In genomic region chr2:239000089-239000488, GRCh38 we compare ENCODE assay signal across 16 cellular contexts.
A peak's percentile ranks its signal among the peaks of the same experiment; 100 is the strongest.
DNase-seq lines count a peak whose midpoint lies in the region; ATAC-seq, FAIRE-seq and TF ChIP-seq lines count a peak whose summit lies in the region.
"Had no signal": no experiment of that assay in that cellular context is flagged by ENCODE, and none has a peak within 500 bp of the region (broad histone marks: within the 10 kb centered on the region; RNA-seq: fewer than 3 reads in every experiment).

No MANE protein-coding gene starts in this region.

- H3K27me3 ChIP-seq in SK-N-SH (ENCODE audit: insufficient read depth) (no peaks in the 10 kb centered on the region), HepG2 (ENCODE audit: control insufficient read depth in 1 of 2, insufficient read depth in 2 of 2, low read length in 2 of 2) (peaks cover 14 to 56% of the 10 kb centered on the region in 2 experiments), right lobe of liver (no peaks in the 10 kb centered on the region), sigmoid colon (no peaks in the 10 kb centered on the region)
- H3K27me3 ChIP-seq: BLaER1 had no signal

- CTCF ChIA-PET in SK-N-SH (lab: Yijun Ruan, JAX) = no interaction called here
- CTCF ChIA-PET in HepG2 (lab: Yijun Ruan, JAX; ENCODE audit: low intra/inter-chr PET ratio, low total read pairs) = no interaction called here

- H3K36me3 ChIP-seq in SK-N-SH (replicated peaks in 1 of 2; ENCODE audit: control insufficient read depth in 1 of 2, insufficient read depth in 2 of 2, low read length in 1 of 2) (no peaks in the 10 kb centered on the region), HepG2 (replicated peaks in 1 of 2; ENCODE audit: control insufficient read depth in 1 of 2, insufficient read depth in 2 of 2, low read length in 2 of 2) (no peaks in the 10 kb centered on the region), right lobe of liver (no peaks in the 10 kb centered on the region), sigmoid colon (no peaks in the 10 kb centered on the region)
- H3K36me3 ChIP-seq: BLaER1, HAP-1 had no signal

- no peaks in the 10 kb centered on the region for H3F3A ChIP-seq in SK-N-SH (replicated peaks; ENCODE audit: insufficient read depth)

- ATAC-seq in SK-N-SH treated with all-trans-retinoic acid at 6 μM for 48 hours (no peak), HepG2 (no peak), right lobe of liver (no peak), GM19397 (IDR thresholded peaks at IDR 0.05; ENCODE audit: unreplicated experiment) (no peak)
- ATAC-seq: GM12878 had no signal

- H4K20me1 ChIP-seq in SK-N-SH (ENCODE audit: insufficient read depth) = no peaks in the 10 kb centered on the region
- H4K20me1 ChIP-seq in HepG2 (ENCODE audit: insufficient read depth, low read length) = no peaks in the 10 kb centered on the region; the same call in 1 of the 2 replicates
- H4K20me1 ChIP-seq: BLaER1 had no signal

- intact Hi-C loops in HepG2 (cut with micrococcal nuclease; ENCODE audit: unreplicated experiment) (no loop called here), right lobe of liver (cut with DNase I) (no loop called here), sigmoid colon (cut with DNase I) (no loop called here)

- POLR2A ChIA-PET in SK-N-SH (lab: Yijun Ruan, JAX) (no interaction called here), HepG2 (lab: Yijun Ruan, JAX) (no interaction called here)

- H3K9me3 ChIP-seq in SK-N-SH (no peaks in the 10 kb centered on the region), HepG2 (ENCODE audit: low read length) (no peaks in the 10 kb centered on the region), right lobe of liver (peaks cover 0 to 3% (median 0%) of the 10 kb centered on the region in 4 donors), sigmoid colon (no peaks in the 10 kb centered on the region)
- H3K9me3 ChIP-seq: HAP-1 had no signal

- no peaks in the 10 kb centered on the region for H3K9me2 ChIP-seq in SK-N-SH

- H3K79me2 ChIP-seq in SK-N-SH (ENCODE audit: insufficient read depth) = no peaks in the 10 kb centered on the region
- no peaks in the 10 kb centered on the region for H3K79me2 ChIP-seq in HepG2 (ENCODE audit: insufficient read depth, low read length)

- H3K4me1 ChIP-seq in SK-N-SH (ENCODE audit: control insufficient read depth in 1 of 2, insufficient read depth in 2 of 2, low read depth in 1 of 2, low read length in 1 of 2) (peaks cover 0 to 13% of the 10 kb centered on the region in 2 experiments; a peak in 1 of 4 replicates), HepG2 (ENCODE audit: insufficient read depth, low read length) (peaks cover 15% of the 10 kb centered on the region), right lobe of liver (no peaks in the 10 kb centered on the region), sigmoid colon (peaks cover 0 to 30% (median 18%) of the 10 kb centered on the region in 4 donors)
- H3K4me1 ChIP-seq: BLaER1, HAP-1 had no signal

- 65% methylated on average over 6 of the region's 6 CpGs for WGBS in SK-N-SH (ENCODE audit: low lambda C conversion rate)
- 93% methylated on average over 6 of the region's 6 CpGs for WGBS in HepG2 (ENCODE audit: low lambda C conversion rate)
- WGBS in right lobe of liver (ENCODE audit: insufficient coverage, low coverage, low lambda C conversion rate, missing lambda C conversion rate) = no CpG with 5 or more reads among the region's 6 CpGs
- 95 to 97% methylated on average over 6 of the region's 6 CpGs for WGBS in sigmoid colon, 2 donors

- TF ChIP-seq CTCF in SK-N-SH (IDR thresholded peaks at IDR 0.05) (no peak), HepG2 (CRISPR knock-in tag; IDR thresholded peaks at IDR 0.05) (no peak), right lobe of liver (IDR thresholded peaks at IDR 0.05) (no peak), sigmoid colon (IDR thresholded peaks at IDR 0.05) (no peak)

- in situ Hi-C loops in HepG2 (cut with HindIII; ENCODE audit: extremely low pct_ligation_motif_present, low pct_unique_long_range_greater_than_20kb) = no loop called here

- H2AFZ ChIP-seq in SK-N-SH (ENCODE audit: low read depth) (no peak overlapping the region), HepG2 (ENCODE audit: low read length) (no peak overlapping the region)
- H2AFZ ChIP-seq: GM23248 had no signal

- FAIRE-seq in HepG2 (lab: Jason Lieb, UNC) = no peak
- FAIRE-seq: GM12878, GM19239 had no signal

- H3K9ac ChIP-seq in SK-N-SH (no peak overlapping the region), HepG2 (ENCODE audit: insufficient read depth, low read depth, low read length) (no peak overlapping the region)
- H3K9ac ChIP-seq: BLaER1, GM23248 had no signal

- TF ChIP-seq EP300 in SK-N-SH (IDR thresholded peaks at IDR 0.05; ENCODE audit: borderline replicate concordance in 1 of 2, low read depth in 1 of 2, low read length in 1 of 2) (no peak), HepG2 (IDR thresholded peaks at IDR 0.05; ENCODE audit: low read depth in 2 of 2, low read length in 2 of 2) (no peak), HepG2 (CRISPR knock-in tag; IDR thresholded peaks at IDR 0.05; ENCODE audit: borderline replicate concordance) (no peak), sigmoid colon (IDR thresholded peaks at IDR 0.05) (no peak)

- TF ChIP-seq POLR2A in HepG2 (IDR thresholded peaks at IDR 0.05; ENCODE audit: insufficient read depth in 1 of 2, low read depth in 2 of 2, low read length in 2 of 2) (no peak), right lobe of liver (IDR thresholded peaks at IDR 0.05) (no peak), sigmoid colon (IDR thresholded peaks at IDR 0.05) (no peak)

- H3K4me3 ChIP-seq in SK-N-SH (ENCODE audit: low read depth in 2 of 2, low read length in 1 of 2) = no peak overlapping the region
- H3K4me3 ChIP-seq in HepG2 (replicated peaks in 1 of 3; ENCODE audit: insufficient read depth in 1 of 3, low read depth in 2 of 3, low read length in 3 of 3) = no peak overlapping the region
- H3K4me3 ChIP-seq in right lobe of liver = no peak overlapping the region
- no peak overlapping the region for H3K4me3 ChIP-seq in sigmoid colon
- H3K4me3 ChIP-seq: BLaER1, GM12878, GM23248, HAP-1 had no signal

- H3K4me2 ChIP-seq in SK-N-SH (no peak overlapping the region), HepG2 (ENCODE audit: low read depth, low read length) (no peak overlapping the region)
- H3K4me2 ChIP-seq: BLaER1 had no signal

- DNase-seq in SK-N-SH (peak; percentile 4), HepG2 (ENCODE audit: low spot score) (no peak), right lobe of liver (no peak), sigmoid colon (peak; percentile 48), NCI-H1048 (lab: John Stamatoyannopoulos, UW) (no peak)
- DNase-seq: 8988T; CD4-positive, alpha-beta memory T cell; DMS153; DND-41; GM23248 had no signal

- H3K27ac ChIP-seq in SK-N-SH (ENCODE audit: low read depth in 2 of 2, low read length in 1 of 2) (no peak overlapping the region), HepG2 (ENCODE audit: extremely low read length, insufficient read depth, low read length) (no peak overlapping the region), right lobe of liver (no peak overlapping the region), sigmoid colon (peak overlapping the region in 1 of 4 donors; percentile 30)
- H3K27ac ChIP-seq: BLaER1, GM23248 had no signal

- BruUV-seq in HepG2 (replicated peaks; lab: Mats Ljungman, UMichigan) = no TSS peak

- TF ChIP-seq RAD21 in SK-N-SH (IDR thresholded peaks at IDR 0.05; ENCODE audit: low read length) (no peak), HepG2 (CRISPR knock-in tag; IDR thresholded peaks at IDR 0.05) (no peak)

TF ChIP-seq in SK-N-SH, 30 proteins besides CTCF, POLR2A, EP300 and RAD21 (continues in another document):
- no peak for TF ChIP-seq MEF2A (IDR thresholded peaks at IDR 0.05; ENCODE audit: borderline replicate concordance, low read depth)
- no peak for TF ChIP-seq GATA2 (CRISPR knock-in tag; IDR thresholded peaks at IDR 0.05)
- TF ChIP-seq FOXM1 (IDR thresholded peaks at IDR 0.05; ENCODE audit: low read depth) = no peak
- no peak for TF ChIP-seq ELF1 (IDR thresholded peaks at IDR 0.05)
- no peak for TF ChIP-seq PBX3 (IDR thresholded peaks at IDR 0.05)

TF ChIP-seq in SK-N-SH treated with all-trans-retinoic acid at 6 μM for 48 hours, 23 proteins besides CTCF, POLR2A, EP300 and RAD21 (continues in another document):
- TF ChIP-seq SNAI2 (CRISPR knock-in tag; IDR thresholded peaks at IDR 0.05) (no peak), ISL1 (CRISPR knock-in tag; IDR thresholded peaks at IDR 0.05) (no peak), ZC3H10 (CRISPR knock-in tag; IDR thresholded peaks at IDR 0.05) (no peak), PATZ1 (CRISPR knock-in tag; IDR thresholded peaks at IDR 0.05; ENCODE audit: borderline replicate concordance) (no peak), CSDC2 (CRISPR knock-in tag; IDR thresholded peaks at IDR 0.05) (no peak)

TF ChIP-seq in HepG2, 621 proteins besides CTCF, POLR2A, EP300 and RAD21 (continues in another document):
- TF ChIP-seq KLF13 (CRISPR knock-in tag; IDR thresholded peaks at IDR 0.05) (0 out of 2 replicates have a peak, but pooled peaks have one; percentile 19), ZNF564 (CRISPR knock-in tag; IDR thresholded peaks at IDR 0.05) (peak; percentile 90; the same call in 1 of the 2 replicates), ZFX (CRISPR knock-in tag; IDR thresholded peaks at IDR 0.05; ENCODE audit: low read depth) (0 out of 2 replicates have a peak, but pooled peaks have one; percentile 0), ZBTB34 (CRISPR knock-in tag; IDR thresholded peaks at IDR 0.05) (no peak), FLYWCH1 (CRISPR knock-in tag; IDR thresholded peaks at IDR 0.05) (no peak), ZNF263 (CRISPR knock-in tag; IDR thresholded peaks at IDR 0.05) (no peak)

Comparison
In these comparisons a context has a peak if more than half of its experiments do, and no peak if none do; other contexts are left out.
1. DNase-seq: peak in SK-N-SH (single experiment) and sigmoid colon (single experiment); none in HepG2 (single experiment), right lobe of liver (0 of 3) and NCI-H1048 (single experiment).